Comparison of ENCODE assay signal across 28 cellular contexts in genomic region chr1:217205578-217205977, GRCh38.
"Had no signal": no experiment of that assay in that cellular context is flagged by ENCODE, and none has a peak within 500 bp of the region (broad histone marks: within the 10 kb centered on the region; RNA-seq: fewer than 3 reads in every experiment).

No MANE protein-coding gene starts in this region.

- DNase-seq: colonic mucosa; cortex of kidney; dermis blood vessel endothelial cell; dorsolateral prefrontal cortex; effector CD4-positive, alpha-beta T cell; effector CD8-positive, alpha-beta T cell; effector memory CD4-positive, alpha-beta T cell; effector memory CD8-positive, alpha-beta T cell; endodermal cell; erythroblast; esophagus squamous epithelium; foreskin fibroblast; foreskin melanocyte; gastrocnemius medialis; glutamatergic neuron; head of caudate nucleus; heart left ventricle; heart right ventricle had no signal

- ATAC-seq: effector memory CD8-positive, alpha-beta T cell; esophagus mucosa; gastrocnemius medialis; gastroesophageal sphincter; heart left ventricle; heart right ventricle had no signal

- H3K79me2 ChIP-seq: hepatocyte had no signal

- H3K9me3 ChIP-seq: colonic mucosa, gastrocnemius medialis had no signal

- H3K4me1 ChIP-seq: colonic mucosa, esophagus muscularis mucosa, esophagus squamous epithelium, gastrocnemius medialis, gastroesophageal sphincter, heart left ventricle, heart right ventricle had no signal

- H3K27ac ChIP-seq: colonic mucosa, coronary artery, dorsolateral prefrontal cortex, epithelial cell of prostate, esophagus muscularis mucosa, esophagus squamous epithelium, gastrocnemius medialis, gastroesophageal sphincter, heart left ventricle, heart right ventricle, hepatocyte had no signal

- H3K4me2 ChIP-seq: hepatocyte had no signal

- FAIRE-seq: colon, endometrium, endothelial cell of umbilical vein, frontal cortex had no signal

- H3K27me3 ChIP-seq: colonic mucosa, dorsolateral prefrontal cortex, esophagus muscularis mucosa, esophagus squamous epithelium, gastrocnemius medialis, gastroesophageal sphincter, heart left ventricle, heart right ventricle, hepatocyte had no signal

- H3K36me3 ChIP-seq: colonic mucosa, esophagus muscularis mucosa, esophagus squamous epithelium, gastrocnemius medialis, gastroesophageal sphincter, heart left ventricle, heart right ventricle had no signal

- H2AFZ ChIP-seq: hepatocyte had no signal

- H3K4me3 ChIP-seq: colonic mucosa, coronary artery, dorsolateral prefrontal cortex, esophagus muscularis mucosa, esophagus squamous epithelium, gastrocnemius medialis, gastroesophageal sphincter, heart left ventricle, heart right ventricle, hepatocyte had no signal
